Comparison of ENCODE assay signal across 15 cellular contexts in genomic region chr5:115459844-115460243, GRCh38.
DNase-seq lines count a peak whose midpoint lies in the region; ATAC-seq, FAIRE-seq and TF ChIP-seq lines count a peak whose summit lies in the region.
"Had no signal": no experiment of that assay in that cellular context is flagged by ENCODE, and none has a peak within 500 bp of the region (broad histone marks: within the 10 kb centered on the region; RNA-seq: fewer than 3 reads in every experiment).

No MANE protein-coding gene starts in this region.

- H3K4me1 ChIP-seq in ACC112 (ENCODE audit: control insufficient read depth, insufficient read depth, low read length, unreplicated experiment) (peaks cover 93% of the 10 kb centered on the region), IMR-90 (ENCODE audit: control insufficient read depth, insufficient read depth, low read length) (peaks cover 11% of the 10 kb centered on the region), endothelial cell of umbilical vein (ENCODE audit: control insufficient read depth, extremely low read depth, insufficient read depth, low read length) (peaks cover 44% of the 10 kb centered on the region), lung (ENCODE audit: control insufficient read depth in 2 of 2, insufficient read depth in 2 of 2, low read length in 2 of 2) (peaks cover 8 to 35% of the 10 kb centered on the region in 2 donors)

- H4K5ac ChIP-seq in IMR-90 (ENCODE audit: low read depth, low read length): peak overlapping the region; percentile 43; the same call in 1 of the 2 replicates

- H4K20me1 ChIP-seq in IMR-90 (ENCODE audit: insufficient read depth, low read length) (no peaks in the 10 kb centered on the region), endothelial cell of umbilical vein (replicated peaks; ENCODE audit: control insufficient read depth, extremely low read depth, insufficient read depth, low read length) (no peaks in the 10 kb centered on the region)

- H2AK5ac ChIP-seq in IMR-90 (ENCODE audit: low read depth, low read length): peak overlapping the region; percentile 92

- TF ChIP-seq POLR2A in IMR-90 (IDR thresholded peaks at IDR 0.05; ENCODE audit: low read depth, low read length) (no peak), endothelial cell of umbilical vein (IDR thresholded peaks at IDR 0.05; ENCODE audit: low read depth, low read length) (no peak)

- FAIRE-seq in endothelial cell of umbilical vein (lab: Jason Lieb, UNC): peak; percentile 44

- 63% methylated on average over 1 of the region's 1 CpG; no CpG with 5 or more reads in 1 of the 2 experiments for WGBS in IMR-90 (ENCODE audit: extremely low coverage in 2 of 2, insufficient read length in 1 of 2), 2 experiments
- 48 to 82% methylated on average over 1 of the region's 1 CpG for WGBS in lung, 2 donors

- H3K27me3 ChIP-seq in ACC112 (ENCODE audit: insufficient read depth, low read length): no peaks in the 10 kb centered on the region
- H3K27me3 ChIP-seq in IMR-90 (ENCODE audit: control insufficient read depth, insufficient read depth, low read length): no peaks in the 10 kb centered on the region
- no peaks in the 10 kb centered on the region for H3K27me3 ChIP-seq in endothelial cell of umbilical vein (ENCODE audit: control insufficient read depth in 2 of 2, insufficient read depth in 2 of 2, low read length in 2 of 2)
- no peaks in the 10 kb centered on the region for H3K27me3 ChIP-seq in lung (ENCODE audit: control insufficient read depth, insufficient read depth)
- H3K27me3 ChIP-seq: Peyer's patch had no signal

- TF ChIP-seq CTCF in IMR-90 (conservative IDR thresholded peaks at IDR 0.05; ENCODE audit: low read depth, low read length) (no peak), endothelial cell of umbilical vein (IDR thresholded peaks at IDR 0.05; ENCODE audit: extremely low read depth in 1 of 2, insufficient read depth in 1 of 2, low read depth in 1 of 2, low read length in 2 of 2) (no peak), lung (IDR thresholded peaks at IDR 0.05; ENCODE audit: control extremely low read depth, extremely low read depth) (no peak)

- in situ Hi-C loops in IMR-90 (cut with MboI; ENCODE audit: low sequenced_read_pairs): no loop called here
- in situ Hi-C loops in KBM-7 (cut with MboI; ENCODE audit: low pct_unique_long_range_greater_than_20kb, low sequenced_read_pairs): no loop called here

- no peaks in the 10 kb centered on the region for H3K9me3 ChIP-seq in IMR-90 (ENCODE audit: control insufficient read depth, insufficient read depth, low read length)
- H3K9me3 ChIP-seq in endothelial cell of umbilical vein (replicated peaks; ENCODE audit: control insufficient read depth, insufficient read depth, low read length): no peaks in the 10 kb centered on the region
- H3K9me3 ChIP-seq in lung (ENCODE audit: control insufficient read depth in 2 of 2, insufficient read depth in 1 of 2, low read length in 1 of 2): no peaks in the 10 kb centered on the region
- H3K9me3 ChIP-seq: Peyer's patch had no signal

- no peak overlapping the region for H3K27ac Mint-ChIP-seq in activated T-helper 1 cell treated with anti-CD3 and anti-CD28 coated beads, Interleukin-12 subunit alpha, Interleukin-12 subunit beta, Interleukin-2, Interleukin-4 antibody, amounts not matched to agents 30 ng/mL and 10 ng/mL and 1 ng/mL, durations not matched to agents 14 hours and 24 hours and 36 hours
- H3K27ac Mint-ChIP-seq: T-helper 2 cell treated with Interferon-gamma antibody and Interleukin-4, amounts not matched to agents 5 μg/mL and 100 μg/mL, for 36 hours had no signal

- H3K36me3 ChIP-seq in ACC112 (ENCODE audit: insufficient read depth, low read length) (no peaks in the 10 kb centered on the region), IMR-90 (ENCODE audit: control insufficient read depth, insufficient read depth, low read length) (no peaks in the 10 kb centered on the region), endothelial cell of umbilical vein (ENCODE audit: control insufficient read depth in 2 of 2, extremely low read depth in 1 of 2, insufficient read depth in 2 of 2, low read length in 2 of 2) (no peaks in the 10 kb centered on the region), lung (ENCODE audit: control insufficient read depth in 2 of 2, insufficient read depth in 2 of 2, low read length in 2 of 2) (no peaks in the 10 kb centered on the region)
- H3K36me3 ChIP-seq: Peyer's patch had no signal

- peak overlapping the region; percentile 97; the same call in 2 of the 3 replicates for H2BK15ac ChIP-seq in IMR-90 (ENCODE audit: low read depth, low read length)

- no TSS peak for BruUV-seq in IMR-90 (replicated peaks; lab: Mats Ljungman, UMichigan)
- TSS peak; percentile 48 for BruUV-seq in endothelial cell of umbilical vein (replicated peaks; lab: Mats Ljungman, UMichigan)

- peak overlapping the region; percentile 66 for H2AK9ac ChIP-seq in IMR-90 (replicated peaks; ENCODE audit: low read depth, low read length, poor library complexity)

- H3K9ac ChIP-seq in IMR-90 (ENCODE audit: low read depth, low read length) (no peak overlapping the region), endothelial cell of umbilical vein (replicated peaks; ENCODE audit: extremely low read depth, insufficient read depth, low read length) (no peak overlapping the region)

- peak overlapping the region; percentile 28; the same call in 1 of the 2 replicates for H3K4me2 ChIP-seq in IMR-90 (ENCODE audit: low read depth, low read length)
- H3K4me2 ChIP-seq in endothelial cell of umbilical vein (ENCODE audit: insufficient read depth, low read length): peak overlapping the region; percentile 43

- peak overlapping the region; percentile 90 for H2BK120ac ChIP-seq in IMR-90 (ENCODE audit: low read depth, low read length)

- DNase-seq in IMR-90 (peak; percentile 61), endothelial cell of umbilical vein (ENCODE audit: low read depth, low spot score) (no peak), lung (ENCODE audit: low spot score) (no peak), KBM-7 (no peak), AML-193 (lab: John Stamatoyannopoulos, UW) (no peak)
- no peak for DNase-seq in activated T-helper 1 cell treated with anti-CD3 and anti-CD28 coated beads, Interleukin-12 subunit alpha, Interleukin-12 subunit beta, Interleukin-2, Interleukin-4 antibody, amounts not matched to agents 30 ng/mL and 10 ng/mL and 1 ng/mL, durations not matched to agents 14 hours and 24 hours and 36 hours (ENCODE audit: low spot score)
- DNase-seq: activated CD4-positive, alpha-beta T cell treated with anti-CD3 and anti-CD28 coated beads for 4 hours; anterior cingulate cortex; KG1; NCI-H146; NCI-H524 treated with DMSO at 0.1 percent for 48 hours; Peyer's patch had no signal

- peak overlapping the region; percentile 25; the same call in 1 of the 2 replicates for H3K56ac ChIP-seq in IMR-90 (ENCODE audit: extremely low read depth, insufficient read depth, low read length)

- peak overlapping the region; percentile 87 for H2BK20ac ChIP-seq in IMR-90 (ENCODE audit: low read depth, low read length)

- intact Hi-C loops in IMR-90 (cut with micrococcal nuclease) (no loop called here), endothelial cell of umbilical vein (cut with micrococcal nuclease) (loop anchor here (1.0 to 5.0 kb wide), 3 partner anchors 94 to 127 kb away; no protein-coding TSS in a partner anchor)
- intact Hi-C loops in activated T-helper 1 cell treated with anti-CD3 and anti-CD28 coated beads, Interleukin-12 subunit alpha, Interleukin-12 subunit beta, Interleukin-2, Interleukin-4 antibody, amounts not matched to agents 30 ng/mL and 10 ng/mL and 1 ng/mL, durations not matched to agents 14 hours and 24 hours and 36 hours (cut with micrococcal nuclease): loop anchor here (1.0 to 2.0 kb wide), 4 partner anchors 27 to 379 kb away; partner anchors contain the start of gene FEM1C

- H3K27me3 Mint-ChIP-seq in activated T-helper 1 cell treated with anti-CD3 and anti-CD28 coated beads, Interleukin-12 subunit alpha, Interleukin-12 subunit beta, Interleukin-2, Interleukin-4 antibody, amounts not matched to agents 30 ng/mL and 10 ng/mL and 1 ng/mL, durations not matched to agents 14 hours and 24 hours and 36 hours (ENCODE audit: insufficient read depth): peaks cover 11% of the 10 kb centered on the region

- H3K4me1 Mint-ChIP-seq in activated T-helper 1 cell treated with anti-CD3 and anti-CD28 coated beads, Interleukin-12 subunit alpha, Interleukin-12 subunit beta, Interleukin-2, Interleukin-4 antibody, amounts not matched to agents 30 ng/mL and 10 ng/mL and 1 ng/mL, durations not matched to agents 14 hours and 24 hours and 36 hours (ENCODE audit: low read depth): peaks cover 4% of the 10 kb centered on the region

- no peaks in the 10 kb centered on the region for H3K36me3 Mint-ChIP-seq in activated T-helper 1 cell treated with anti-CD3 and anti-CD28 coated beads, Interleukin-12 subunit alpha, Interleukin-12 subunit beta, Interleukin-2, Interleukin-4 antibody, amounts not matched to agents 30 ng/mL and 10 ng/mL and 1 ng/mL, durations not matched to agents 14 hours and 24 hours and 36 hours (ENCODE audit: low read depth)

- peak overlapping the region; percentile 74; the same call in 1 of the 2 replicates for H3K18ac ChIP-seq in IMR-90 (ENCODE audit: low read depth, low read length)

- no peaks in the 10 kb centered on the region; a peak in 1 of 4 replicates for H3K79me1 ChIP-seq in IMR-90 (ENCODE audit: low read depth in 1 of 2, low read length in 2 of 2)

- H3K14ac ChIP-seq in IMR-90 (replicated peaks; ENCODE audit: low read depth, low read length): peak overlapping the region; percentile 82

- peaks cover 17% of the 10 kb centered on the region for H3K9me1 ChIP-seq in IMR-90 (ENCODE audit: insufficient read depth, low read length)
- no peaks in the 10 kb centered on the region for H3K9me1 ChIP-seq in endothelial cell of umbilical vein (replicated peaks; ENCODE audit: control insufficient read depth, extremely low read depth, insufficient read depth, low read length)

- CTCF ChIA-PET in IMR-90 (lab: Yijun Ruan, JAX): no interaction called here
- CTCF ChIA-PET in endothelial cell of umbilical vein (lab: Charles Lee): interaction anchor here (1.2 to 1.6 kb wide), 3 partner anchors 9 to 151 kb away, joined by 5 to 6 read pairs (median 5); no protein-coding TSS in a partner anchor

- no peak for TF ChIP-seq RAD21 in IMR-90 (IDR thresholded peaks at IDR 0.05; ENCODE audit: low read length)

- peak overlapping the region; percentile 83 for H3K4ac ChIP-seq in IMR-90 (ENCODE audit: low read depth, low read length)

- no peaks in the 10 kb centered on the region for H3K79me2 ChIP-seq in ACC112 (ENCODE audit: control insufficient read depth, insufficient read depth, low read length, unreplicated experiment)
- no peaks in the 10 kb centered on the region for H3K79me2 ChIP-seq in endothelial cell of umbilical vein (ENCODE audit: control insufficient read depth, insufficient read depth, low read length)

- peak overlapping the region; percentile 79 for H4K91ac ChIP-seq in IMR-90 (ENCODE audit: insufficient read depth, low read depth, low read length)

- dilution Hi-C loops in IMR-90 (cut with HindIII; ENCODE audit: low sequenced_read_pairs, unreplicated experiment): no loop called here
- dilution Hi-C loops in endothelial cell of umbilical vein (cut with MboI; ENCODE audit: extremely low pct_ligation_motif_present, low sequenced_read_pairs): no loop called here

- H3K9me3 Mint-ChIP-seq in activated T-helper 1 cell treated with anti-CD3 and anti-CD28 coated beads, Interleukin-12 subunit alpha, Interleukin-12 subunit beta, Interleukin-2, Interleukin-4 antibody, amounts not matched to agents 30 ng/mL and 10 ng/mL and 1 ng/mL, durations not matched to agents 14 hours and 24 hours and 36 hours: no peaks in the 10 kb centered on the region
- H3K9me3 Mint-ChIP-seq: T-helper 2 cell treated with Interferon-gamma antibody and Interleukin-4, amounts not matched to agents 5 μg/mL and 100 μg/mL, for 36 hours had no signal

- POLR2A ChIA-PET in IMR-90 (lab: Charles Lee; ENCODE audit: unreplicated experiment) (no interaction called here), endothelial cell of umbilical vein (lab: Charles Lee) (no interaction called here)

- H2AFZ ChIP-seq in ACC112 (ENCODE audit: low read length, unreplicated experiment): no peak overlapping the region
- H2AFZ ChIP-seq in IMR-90 (replicated peaks; ENCODE audit: low read length, poor library complexity): no peak overlapping the region
- H2AFZ ChIP-seq in endothelial cell of umbilical vein (ENCODE audit: low read depth, low read length): no peak overlapping the region

- peak overlapping the region; percentile 85 for H2BK5ac ChIP-seq in IMR-90 (ENCODE audit: low read depth, low read length, poor library complexity, severe bottlenecking)

- H3K23ac ChIP-seq in IMR-90 (ENCODE audit: low read depth, low read length): peak overlapping the region; percentile 41; the same call in 1 of the 2 replicates

- peak overlapping the region in 1 of 2 experiments; percentile 62; a peak in 2 of 4 replicates for H4K8ac ChIP-seq in IMR-90 (ENCODE audit: low read depth in 2 of 2, low read length in 2 of 2)

- H3K4me3 Mint-ChIP-seq in activated T-helper 1 cell treated with anti-CD3 and anti-CD28 coated beads, Interleukin-12 subunit alpha, Interleukin-12 subunit beta, Interleukin-2, Interleukin-4 antibody, amounts not matched to agents 30 ng/mL and 10 ng/mL and 1 ng/mL, durations not matched to agents 14 hours and 24 hours and 36 hours: no peak overlapping the region
- H3K4me3 Mint-ChIP-seq: T-helper 2 cell treated with Interferon-gamma antibody and Interleukin-4, amounts not matched to agents 5 μg/mL and 100 μg/mL, for 36 hours had no signal

- H3K4me3 ChIP-seq in ACC112 (ENCODE audit: low read depth, low read length) (peak overlapping the region; percentile 23; the same call in 1 of the 2 replicates), IMR-90 (ENCODE audit: insufficient read depth, low read depth, low read length) (no peak overlapping the region), endothelial cell of umbilical vein (replicated peaks in 1 of 3; ENCODE audit: insufficient read depth in 1 of 3, low read depth in 1 of 3, low read length in 3 of 3) (no peak overlapping the region), lung (no peak overlapping the region)
- H3K4me3 ChIP-seq: Peyer's patch had no signal

- H3K27ac ChIP-seq in ACC112 (ENCODE audit: low read depth, low read length): peak overlapping the region; percentile 96
- peak overlapping the region; percentile 27; the same call in 1 of the 2 replicates for H3K27ac ChIP-seq in IMR-90 (ENCODE audit: insufficient read depth, low read length)
- H3K27ac ChIP-seq in endothelial cell of umbilical vein (ENCODE audit: insufficient read depth, low read depth, low read length): peak overlapping the region; percentile 72
- H3K27ac ChIP-seq in lung (ENCODE audit: low read depth in 1 of 2, low read length in 1 of 2): peak overlapping the region; percentile 26 to 93

- ATAC-seq in IMR-90 (ENCODE audit: low read depth): no peak
- ATAC-seq in lung (ENCODE audit: insufficient read depth, low FRiP score): peak; percentile 2
- ATAC-seq in HG03159 (IDR thresholded peaks at IDR 0.05; ENCODE audit: unreplicated experiment): no peak

Comparison
In these comparisons a context has a peak if more than half of its experiments do, and no peak if none do; other contexts are left out.
1. H3K27ac ChIP-seq: peak in every context shown above with its lines; median percentile 96 in ACC112; 72 in endothelial cell of umbilical vein; 60 in lung; 27 in IMR-90.